ENCODE assay signal across 15 cellular contexts in genomic region chr9:73162987-73163763, GRCh38. TPM values are rescaled to one million over a fixed set of nuclear protein-coding genes. Genes with fewer than 3 reads are reported as not detected.
A peak's percentile ranks its signal among the peaks of the same experiment; 100 is the strongest.
DNase-seq lines count a peak whose midpoint lies in the region; ATAC-seq and TF ChIP-seq lines count a peak whose summit lies in the region.
"Had no signal": no experiment of that assay in that cellular context is flagged by ENCODE, and none has a peak within 500 bp of the region (broad histone marks: within the 10 kb centered on the region; RNA-seq: fewer than 3 reads in every experiment).

No MANE protein-coding gene starts in this region.

- intact Hi-C loops in vagina (cut with DNase I) (no loop called here), heart left ventricle (cut with DNase I) (no loop called here)

- peaks cover 0 to under 1% of the 10 kb centered on the region in 2 donors for H3K9me3 Mint-ChIP-seq in activated naive CD4-positive, alpha-beta T cell treated with anti-CD3 and anti-CD28 coated beads, Interleukin-2, amount 50 U/mL, for 72 hours

- TF ChIP-seq CTCF in RWPE2 (IDR thresholded peaks at IDR 0.05; ENCODE audit: poor library complexity, severe bottlenecking) (no peak), vagina (IDR thresholded peaks at IDR 0.05) (no peak), Peyer's patch (IDR thresholded peaks at IDR 0.05) (no peak), heart left ventricle (IDR thresholded peaks at IDR 0.05) (no peak)

- H3K27ac ChIP-seq in RWPE2 (ENCODE audit: poor library complexity, severe bottlenecking) (no peak overlapping the region), vagina (peak overlapping the region; percentile 1), Peyer's patch (no peak overlapping the region), heart left ventricle (no peak overlapping the region)
- H3K27ac ChIP-seq: cardiac muscle cell had no signal

- H3K4me1 ChIP-seq in RWPE2 (ENCODE audit: insufficient read depth, poor library complexity, severe bottlenecking) = peaks cover 2% of the 10 kb centered on the region
- peaks cover 3% of the 10 kb centered on the region for H3K4me1 ChIP-seq in vagina
- no peaks in the 10 kb centered on the region for H3K4me1 ChIP-seq in Peyer's patch
- H3K4me1 ChIP-seq in heart left ventricle = peaks cover 0 to 13% (median 0%) of the 10 kb centered on the region in 12 donors

- H3K36me3 Mint-ChIP-seq in activated naive CD4-positive, alpha-beta T cell treated with anti-CD3 and anti-CD28 coated beads, Interleukin-2, amount 50 U/mL, for 72 hours = peaks cover 8 to 49% of the 10 kb centered on the region in 2 donors

- peak; percentile 43 to 46 for ATAC-seq in activated naive CD4-positive, alpha-beta T cell treated with anti-CD3 and anti-CD28 coated beads, Interleukin-2, amount 50 U/mL, for 72 hours
- peak; percentile 36; the same call in 2 of the 3 replicates for ATAC-seq in RWPE2 (ENCODE audit: low read depth)
- peak; percentile 9 for ATAC-seq in esophagus mucosa
- no peak for ATAC-seq in heart left ventricle

- no peak for DNase-seq in activated naive CD4-positive, alpha-beta T cell treated with anti-CD3 and anti-CD28 coated beads, Interleukin-2, amount 50 U/mL, for 72 hours (ENCODE audit: low spot score in 2 of 2)
- no peak for DNase-seq in activated naive CD4-positive, alpha-beta T cell (lab: John Stamatoyannopoulos, UW)
- DNase-seq in RWPE2 (ENCODE audit: low spot score) (no peak), vagina (ENCODE audit: extremely low spot score in 2 of 2) (no peak), NCI-H2107 (lab: John Stamatoyannopoulos, UW) (no peak), Peyer's patch (no peak), heart left ventricle (no peak)
- DNase-seq: GF-D8; H7; NCI-H774; stimulated activated CD4-positive, alpha-beta T cell treated with anti-CD3 and anti-CD28 coated beads, Interleukin-4, amount 100 ng/mL, for 24 hours; substantia nigra had no signal

- H3K27me3 ChIP-seq in RWPE2 (ENCODE audit: insufficient read depth, poor library complexity, severe bottlenecking) (no peaks in the 10 kb centered on the region), vagina (no peaks in the 10 kb centered on the region), Peyer's patch (no peaks in the 10 kb centered on the region), heart left ventricle (no peaks in the 10 kb centered on the region)
- H3K27me3 ChIP-seq: cardiac muscle cell had no signal

- H3K36me3 ChIP-seq in RWPE2 (ENCODE audit: low read depth) (peaks cover 100% of the 10 kb centered on the region), vagina (peaks cover 7 to 97% of the 10 kb centered on the region in 2 donors), Peyer's patch (peaks cover 0 to 51% (median 0%) of the 10 kb centered on the region in 3 donors), heart left ventricle (peaks cover 0 to 100% (median 98%) of the 10 kb centered on the region in 9 donors)
- H3K36me3 ChIP-seq: cardiac muscle cell had no signal

- WGBS in heart left ventricle, 4 donors = 74 to 84% (median 77%) methylated on average over 6 of the region's 6 CpGs

- H3K9me3 ChIP-seq in RWPE2 (ENCODE audit: severe bottlenecking) (no peaks in the 10 kb centered on the region), vagina (no peaks in the 10 kb centered on the region), Peyer's patch (no peaks in the 10 kb centered on the region), heart left ventricle (no peaks in the 10 kb centered on the region)

- H3K4me3 ChIP-seq in RWPE2 (ENCODE audit: severe bottlenecking) (no peak overlapping the region), vagina (no peak overlapping the region), Peyer's patch (no peak overlapping the region), heart left ventricle (no peak overlapping the region)
- H3K4me3 ChIP-seq: cardiac muscle cell had no signal

- TF ChIP-seq POLR2A in vagina (IDR thresholded peaks at IDR 0.05) = no peak
- TF ChIP-seq POLR2A in Peyer's patch (IDR thresholded peaks at IDR 0.05) = no peak
- TF ChIP-seq POLR2A in heart left ventricle (IDR thresholded peaks at IDR 0.05) = no peak

- H3K27ac Mint-ChIP-seq in activated naive CD4-positive, alpha-beta T cell treated with anti-CD3 and anti-CD28 coated beads, Interleukin-2, amount 50 U/mL, for 72 hours = no peak overlapping the region
- H3K27ac Mint-ChIP-seq: B cell had no signal

RNA-seq across cellular contexts. Expression of gene ANXA1, which starts 11.5 kb away (rescaled TPM):
- 10 to 100 TPM; 13.9 to 63.1 TPM for total RNA-seq in activated naive CD4-positive, alpha-beta T cell treated with anti-CD3 and anti-CD28 coated beads, Interleukin-2, amount 50 U/mL, for 72 hours
- 4,910 TPM for total RNA-seq in esophagus mucosa
- 834 TPM for total RNA-seq in vagina
- total RNA-seq in Peyer's patch = 100 to 1,000 TPM in 1 of 4 donors, 10 to 100 TPM in 3; 13.5 to 223 (median 40.3) TPM
- total RNA-seq in heart left ventricle = 100 to 1,000 TPM in 3 of 9 donors, 10 to 100 TPM in 6; 29.4 to 139 (median 51.1) TPM
- polyA plus RNA-seq in heart left ventricle = 10 to 100 TPM; 52.7 to 89.9 TPM

Comparison
In these comparisons a context has a peak if more than half of its experiments do, and no peak if none do; other contexts are left out.
1. ATAC-seq: peak in activated naive CD4-positive, alpha-beta T cell treated with anti-CD3 and anti-CD28 coated beads, Interleukin-2, amount 50 U/mL, for 72 hours (2 of 2), RWPE2 (single experiment) and esophagus mucosa (single experiment); none in heart left ventricle (0 of 4).